ENCODE assay signal across 8 cellular contexts in the genomic region with DNA sequence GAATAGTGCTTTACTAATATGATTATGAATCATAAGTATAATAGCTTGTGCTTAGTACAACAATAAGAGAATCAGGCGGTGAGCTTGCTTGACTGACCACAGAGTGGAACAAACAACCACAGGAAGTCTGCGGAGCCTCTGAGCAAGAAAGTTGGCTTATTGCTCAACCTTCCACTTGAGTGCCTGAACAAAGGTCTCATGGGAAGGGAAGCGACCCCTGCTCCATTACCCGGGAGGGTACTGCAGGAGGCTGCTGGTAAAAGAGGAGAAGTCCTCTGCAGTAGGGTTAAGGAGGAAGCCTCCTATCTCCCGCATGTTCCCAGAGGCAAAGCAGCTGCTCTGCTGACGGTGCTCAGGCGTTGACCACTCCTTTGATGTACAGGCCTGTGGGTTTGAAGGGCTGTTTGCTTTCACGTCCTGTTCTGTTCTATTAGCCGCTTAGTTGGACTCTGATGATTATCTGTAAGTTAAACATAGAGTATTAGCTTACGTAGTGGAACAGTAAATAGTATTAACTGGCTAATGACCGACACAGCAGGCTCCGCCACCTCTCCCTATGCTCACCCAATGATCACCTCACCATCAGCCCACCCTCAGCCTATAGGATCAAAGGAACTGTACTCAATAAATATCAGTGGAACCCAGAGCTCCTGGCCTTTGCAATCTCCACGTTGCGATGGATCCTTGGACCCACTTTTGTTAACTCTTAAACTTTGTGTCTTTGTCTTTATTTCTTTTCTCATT. TPM values are rescaled to one million over a fixed set of nuclear protein-coding genes. Genes with fewer than 3 reads are reported as not detected.
A peak's percentile ranks its signal among the peaks of the same experiment; 100 is the strongest.
DNase-seq lines count a peak whose midpoint lies in the region; ATAC-seq and TF ChIP-seq lines count a peak whose summit lies in the region.

No MANE protein-coding gene starts in this region.

- DNase-seq in A172 (ENCODE audit: low spot score) (peak; percentile 43), NOMO-1 treated with DMSO at 0.1 percent for 48 hours (lab: John Stamatoyannopoulos, UW; ENCODE audit: unreplicated experiment) (peak; percentile 96), mucosa of descending colon (peak in 1 of 3 donors; percentile 51), Calu3 (no peak), NCI-H1105 treated with DMSO at 0.1 percent for 48 hours (lab: John Stamatoyannopoulos, UW) (no peak)

- TF ChIP-seq POLR2A in GM18951 (IDR thresholded peaks at IDR 0.05; ENCODE audit: extremely low read depth, insufficient read depth, insufficient read length), result peak; percentile 23

- CTCF ChIA-PET in Calu3 (lab: Charles Lee), result interaction anchor here (1.2 to 1.8 kb wide), 2 partner anchors 15 to 59 kb away, joined by 3 to 5 read pairs; no protein-coding TSS in a partner anchor

- no peak overlapping the region for H3K4me3 Mint-ChIP-seq in dendritic cell treated with granulocyte-macrophage colony-stimulating factor and Interleukin-4, amounts not matched to agents 40 ng/mL and 50 ng/mL, for 4 days
- H3K4me3 Mint-ChIP-seq in Calu3 (ENCODE audit: low read depth, unreplicated experiment), result no peak overlapping the region

- no peaks in the 10 kb centered on the region for H3K36me3 Mint-ChIP-seq in dendritic cell treated with granulocyte-macrophage colony-stimulating factor and Interleukin-4, amounts not matched to agents 40 ng/mL and 50 ng/mL, for 4 days (ENCODE audit: low read depth)
- H3K36me3 Mint-ChIP-seq in Calu3 (ENCODE audit: insufficient read depth, unreplicated experiment), result no peaks in the 10 kb centered on the region

- no peaks in the 10 kb centered on the region for H3K9me3 ChIP-seq in mucosa of descending colon

- ATAC-seq in mucosa of descending colon (peak; percentile 72), HG03097 (IDR thresholded peaks at IDR 0.05; ENCODE audit: low FRiP score, unreplicated experiment) (no peak)

- no peak for TF ChIP-seq CTCF in mucosa of descending colon (IDR thresholded peaks at IDR 0.05)
- TF ChIP-seq CTCF in Calu3 (IDR thresholded peaks at IDR 0.05; ENCODE audit: unreplicated experiment), result no peak

- no peaks in the 10 kb centered on the region for H3K9me3 Mint-ChIP-seq in dendritic cell treated with granulocyte-macrophage colony-stimulating factor and Interleukin-4, amounts not matched to agents 40 ng/mL and 50 ng/mL, for 4 days
- no peaks in the 10 kb centered on the region for H3K9me3 Mint-ChIP-seq in Calu3 (ENCODE audit: low read depth, unreplicated experiment)

- BruUV-seq in Calu3 (replicated peaks; lab: Mats Ljungman, UMichigan), result no TSS peak

- in situ Hi-C loops in GM18951 (cut with MboI; ENCODE audit: low sequenced_read_pairs, unreplicated experiment), result loop anchor here (5.0 kb wide), 1 partner anchor 239 kb away; no protein-coding TSS in a partner anchor

- H3K36me3 ChIP-seq in mucosa of descending colon (ENCODE audit: low read depth), result no peaks in the 10 kb centered on the region

- peaks cover 4% of the 10 kb centered on the region for H3K4me1 ChIP-seq in mucosa of descending colon (ENCODE audit: low read depth)

- intact Hi-C loops in dendritic cell treated with granulocyte-macrophage colony-stimulating factor and Interleukin-4, amounts not matched to agents 40 ng/mL and 50 ng/mL, for 4 days (cut with micrococcal nuclease), result loop anchor here (2.0 to 5.0 kb wide), 2 partner anchors 39 to 144 kb away; no protein-coding TSS in a partner anchor
- intact Hi-C loops in mucosa of descending colon (cut with DNase I, micrococcal nuclease) (no loop called here), Calu3 (cut with micrococcal nuclease; ENCODE audit: unreplicated experiment) (no loop called here)

- H3K4me3 ChIP-seq in mucosa of descending colon, result no peak overlapping the region

- H3K27ac Mint-ChIP-seq in dendritic cell treated with granulocyte-macrophage colony-stimulating factor and Interleukin-4, amounts not matched to agents 40 ng/mL and 50 ng/mL, for 4 days, result peak overlapping the region; percentile 80
- no peak overlapping the region for H3K27ac Mint-ChIP-seq in Calu3 (ENCODE audit: unreplicated experiment)

- H3K4me1 Mint-ChIP-seq in dendritic cell treated with granulocyte-macrophage colony-stimulating factor and Interleukin-4, amounts not matched to agents 40 ng/mL and 50 ng/mL, for 4 days (ENCODE audit: low read depth), result peaks cover 37% of the 10 kb centered on the region
- peaks cover 13% of the 10 kb centered on the region for H3K4me1 Mint-ChIP-seq in Calu3 (ENCODE audit: low read depth, unreplicated experiment)

- peaks cover 17% of the 10 kb centered on the region for H3K27me3 Mint-ChIP-seq in dendritic cell treated with granulocyte-macrophage colony-stimulating factor and Interleukin-4, amounts not matched to agents 40 ng/mL and 50 ng/mL, for 4 days
- peaks cover 44% of the 10 kb centered on the region for H3K27me3 Mint-ChIP-seq in Calu3 (ENCODE audit: unreplicated experiment)

RNA-seq across cellular contexts. Expression of a gene that starts 17.5 kb away (rescaled TPM):
- total RNA-seq in A172 (2014; rRNA removed; shearing (Covaris generic)), result 0.14 TPM in 1 of 2 replicates, not detected in the other
- total RNA-seq in mucosa of descending colon, result 1 to 10 TPM in 2 of 3 donors, under 1 TPM in 1; 0.66 to 1.3 (median 1.1) TPM
- total RNA-seq in Calu3 (2022), result not detected in 2 replicates

RNA-seq across cellular contexts. Expression of a gene that starts 31.1 kb away (rescaled TPM):
- total RNA-seq in A172 (2014; rRNA removed; shearing (Covaris generic)), result not detected in 2 replicates
- total RNA-seq in mucosa of descending colon (under 1 TPM; 0.25 to 0.65 (median 0.49) TPM), Calu3 (2022) (not detected in 2 replicates)

RNA-seq across cellular contexts. Expression of a gene that starts 54.0 kb away (rescaled TPM):
- not detected in 2 replicates for total RNA-seq in A172 (2014; rRNA removed; shearing (Covaris generic))
- under 1 TPM in 1 of 3 donors, not detected in 2; 0.26 TPM for total RNA-seq in mucosa of descending colon
- not detected in 2 replicates for total RNA-seq in Calu3 (2022)

Comparison
In these comparisons a context has a peak if more than half of its experiments do, and no peak if none do; other contexts are left out.
1. DNase-seq: peak in A172 (single experiment) and NOMO-1 treated with DMSO at 0.1 percent for 48 hours (single experiment); none in Calu3 (single experiment) and NCI-H1105 treated with DMSO at 0.1 percent for 48 hours (single experiment).